22 cellular contexts compared by ENCODE assay signal in genomic region chr13:110581489-110582185, GRCh38. TPM values are rescaled to one million over a fixed set of nuclear protein-coding genes. Genes with fewer than 3 reads are reported as not detected.
A peak's percentile ranks its signal among the peaks of the same experiment; 100 is the strongest.
DNase-seq lines count a peak whose midpoint lies in the region; ATAC-seq and TF ChIP-seq lines count a peak whose summit lies in the region.
"Had no signal": no experiment of that assay in that cellular context is flagged by ENCODE, and none has a peak within 500 bp of the region (broad histone marks: within the 10 kb centered on the region; RNA-seq: fewer than 3 reads in every experiment).

No MANE protein-coding gene starts in this region.

- DNase-seq in GM23248 (no peak), left colon (no peak), osteocyte (ENCODE audit: extremely low spot score, unreplicated experiment) (no peak), NOMO-1 treated with DMSO at 0.1 percent for 48 hours (lab: John Stamatoyannopoulos, UW; ENCODE audit: unreplicated experiment) (no peak), hypothalamus (lab: John Stamatoyannopoulos, UW) (no peak)
- DNase-seq: ACHN; CD4-positive, alpha-beta T cell; COR-L47; DMS 273 treated with DMSO at 0.1 percent for 48 hours; DMS79 treated with DMSO at 0.1 percent for 48 hours; HFFc6; KBM-7; NCI-H1092 treated with DMSO at 0.1 percent for 48 hours; NCI-H146; NCI-H2029 treated with DMSO at 0.1 percent for 48 hours; NCI-H446; NCI-H526; SJCRH30 had no signal

- H2AFZ ChIP-seq in GM23248 = peak overlapping the region; percentile 80

- no peaks in the 10 kb centered on the region for H3K27me3 Mint-ChIP-seq in osteocyte (ENCODE audit: unreplicated experiment)

- WGBS in GM23248 (ENCODE audit: low coverage in 1 of 2, low lambda C conversion rate in 2 of 2, missing lambda C conversion rate in 2 of 2), 2 experiments = 85 to 88% methylated on average over 14 of the region's 14 CpGs

- no peaks in the 10 kb centered on the region for H3K79me2 ChIP-seq in GM23248 (ENCODE audit: insufficient read depth)

- TF ChIP-seq CTCF in HEK293 (tag by site-specific recombination; IDR thresholded peaks at IDR 0.05) = no peak
- no peak for TF ChIP-seq CTCF in osteocyte (IDR thresholded peaks at IDR 0.05)

- in situ Hi-C loops in GM23248 (cut with MboI) = no loop called here

- no peaks in the 10 kb centered on the region for H3K9me3 Mint-ChIP-seq in osteocyte (ENCODE audit: unreplicated experiment)
- H3K9me3 Mint-ChIP-seq: CD4-positive, alpha-beta T cell; HFFc6 had no signal

- H3K27me3 ChIP-seq in GM23248 (replicated peaks; ENCODE audit: insufficient read depth) = no peaks in the 10 kb centered on the region
- H3K27me3 ChIP-seq: BLaER1, SJCRH30 had no signal

- CTCF ChIA-PET in HEK293 (lab: Yijun Ruan, JAX) = no interaction called here

- intact Hi-C loops in left colon (cut with DNase I, micrococcal nuclease) = no loop called here

- H3K9me3 ChIP-seq in GM23248 (ENCODE audit: low read depth) = no peaks in the 10 kb centered on the region
- H3K9me3 ChIP-seq in HEK293 (ENCODE audit: control insufficient read depth, insufficient read depth, low read depth, low read length) = no peaks in the 10 kb centered on the region
- H3K9me3 ChIP-seq: BLaER1, SJCRH30 had no signal

- H3F3A ChIP-seq in GM23248 (ENCODE audit: insufficient read depth) = no peaks in the 10 kb centered on the region

- no peaks in the 10 kb centered on the region for H4K20me1 ChIP-seq in GM23248 (ENCODE audit: insufficient read depth)
- H4K20me1 ChIP-seq: BLaER1 had no signal

- no peak overlapping the region for H3K4me3 ChIP-seq in GM23248
- H3K4me3 ChIP-seq in HEK293 (ENCODE audit: low read depth, low read length) = no peak overlapping the region
- H3K4me3 ChIP-seq: BLaER1, GM12878, SJCRH30 had no signal

- no peaks in the 10 kb centered on the region for H3K9me2 ChIP-seq in GM23248 (ENCODE audit: insufficient read depth)

- H3K27ac ChIP-seq in GM23248 = no peak overlapping the region
- no peak overlapping the region for H3K27ac ChIP-seq in HEK293 (ENCODE audit: extremely low read depth, low read depth, low read length)
- H3K27ac ChIP-seq: BLaER1, SJCRH30 had no signal

- POLR2A ChIA-PET in HEK293 (lab: Yijun Ruan, JAX) = no interaction called here

- no peaks in the 10 kb centered on the region for H3K4me1 ChIP-seq in GM23248 (ENCODE audit: insufficient read depth)
- H3K4me1 ChIP-seq in HEK293 (ENCODE audit: control insufficient read depth, insufficient read depth, low read length) = no peaks in the 10 kb centered on the region
- H3K4me1 ChIP-seq: SJCRH30 had no signal

- H3K9ac ChIP-seq in GM23248 = no peak overlapping the region
- H3K9ac ChIP-seq: BLaER1 had no signal

- no peak overlapping the region for H3K4me3 Mint-ChIP-seq in osteocyte (ENCODE audit: unreplicated experiment)
- H3K4me3 Mint-ChIP-seq: CD4-positive, alpha-beta T cell; HFFc6 had no signal

- H3K27ac Mint-ChIP-seq in osteocyte (ENCODE audit: unreplicated experiment) = peak overlapping the region; percentile 93
- H3K27ac Mint-ChIP-seq: CD4-positive, alpha-beta T cell; HFFc6 had no signal

- peak; percentile 53 for ATAC-seq in left colon
- no peak for ATAC-seq in GM18873 (IDR thresholded peaks at IDR 0.05; ENCODE audit: low FRiP score, unreplicated experiment)
- ATAC-seq: GM12878 had no signal

- H3K4me1 Mint-ChIP-seq in osteocyte (ENCODE audit: unreplicated experiment) = peaks cover 12% of the 10 kb centered on the region

- H3K4me2 ChIP-seq in GM23248 (ENCODE audit: unreplicated experiment) = no peak overlapping the region
- H3K4me2 ChIP-seq: BLaER1 had no signal

- no peaks in the 10 kb centered on the region for H3K36me3 ChIP-seq in GM23248 (ENCODE audit: low read depth)
- H3K36me3 ChIP-seq in HEK293 (ENCODE audit: control insufficient read depth in 2 of 2, insufficient read depth in 1 of 2, low read length in 2 of 2) = no peaks in the 10 kb centered on the region
- H3K36me3 ChIP-seq: BLaER1, SJCRH30 had no signal

- peaks cover 2% of the 10 kb centered on the region for H3K36me3 Mint-ChIP-seq in osteocyte (ENCODE audit: unreplicated experiment)

TF ChIP-seq in HEK293, 187 proteins besides CTCF, POLR2A, EP300 and RAD21:
- TF ChIP-seq ZIC2 (tag by site-specific recombination; IDR thresholded peaks at IDR 0.05) (peak; percentile 35; the same call in 1 of the 2 replicates), ZNF16 (tag by site-specific recombination; IDR thresholded peaks at IDR 0.05; ENCODE audit: low read depth) (no peak), ZSCAN18 (tag by site-specific recombination; IDR thresholded peaks at IDR 0.05) (no peak), TSHZ1 (tag by site-specific recombination; IDR thresholded peaks at IDR 0.05; ENCODE audit: borderline replicate concordance) (no peak)

RNA-seq across cellular contexts. Expression of gene RAB20, which starts 20.1 kb away (rescaled TPM):
- 3.3 and 6.4 TPM in 2 replicates for total RNA-seq in GM23248 (2014; rRNA removed; shearing (Covaris generic))
- polyA plus RNA-seq in GM23248 (2016; fragmentation: Nextera tagmentation; extraction: Ambion mirVana) = 2.7 TPM in 2 replicates
- total RNA-seq in left colon (10 to 100 TPM; 37.1 to 53.5 TPM), osteocyte (10.0 and 11.7 TPM in 2 replicates)

RNA-seq across cellular contexts. Expression of gene NAXD, which starts 33.7 kb away (rescaled TPM):
- total RNA-seq in GM23248 (2014; rRNA removed; shearing (Covaris generic)) = 23.5 and 34.0 TPM in 2 replicates
- polyA plus RNA-seq in GM23248 (2016; fragmentation: Nextera tagmentation; extraction: Ambion mirVana) = 26.9 and 28.1 TPM in 2 replicates
- total RNA-seq in left colon (10 to 100 TPM; 35.9 to 36.4 TPM), osteocyte (34.3 and 35.6 TPM in 2 replicates)
